In the genomic region with DNA sequence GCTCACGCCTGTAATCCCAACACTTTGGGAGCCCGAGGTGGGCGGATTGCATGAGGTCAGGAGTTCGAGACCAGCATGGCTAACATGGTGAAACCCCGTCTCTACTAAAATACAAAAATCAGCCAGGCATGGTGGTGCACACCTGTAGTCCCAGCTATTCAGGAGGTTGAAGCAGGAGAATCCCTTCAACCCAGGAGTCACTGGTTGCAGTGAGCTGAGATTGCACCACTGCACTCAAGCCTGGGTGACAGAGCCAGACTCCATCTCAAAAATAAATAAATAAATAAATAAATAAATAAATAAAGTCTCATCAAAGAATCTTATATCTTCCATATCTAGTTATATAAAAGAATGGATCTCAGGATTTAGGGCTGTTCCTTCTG, we compare ENCODE assay signal across 8 cellular contexts. TPM values are rescaled to one million over a fixed set of nuclear protein-coding genes. Genes with fewer than 3 reads are reported as not detected.
DNase-seq lines count a peak whose midpoint lies in the region; ATAC-seq, FAIRE-seq and TF ChIP-seq lines count a peak whose summit lies in the region.
"Not testable (repeated sequence)": the region's sequence is repeated elsewhere in the genome, so short reads cannot be mapped to it uniquely, and the experiment has no call there.

No MANE protein-coding gene starts in this region.

- not testable (repeated sequence) for DNase-seq in IMR-90; activated naive CD8-positive, alpha-beta T cell treated with anti-CD3 and anti-CD28 coated beads, Interleukin-2, amount 10 ng/mL, durations not matched to agents 7 days and 5 days; HepG2 (ENCODE audit: low spot score); ovary
- peak; percentile 16 for DNase-seq in WERI-Rb-1

- not testable (repeated sequence) for H2BK5ac ChIP-seq in IMR-90 (ENCODE audit: low read depth, low read length, poor library complexity, severe bottlenecking)

- in situ Hi-C loops in IMR-90 (cut with MboI; ENCODE audit: low sequenced_read_pairs); HepG2 (cut with HindIII; ENCODE audit: extremely low pct_ligation_motif_present, low pct_unique_long_range_greater_than_20kb): not testable (repeated sequence)

- H4K5ac ChIP-seq in IMR-90 (ENCODE audit: low read depth, low read length): not testable (repeated sequence)

- not testable (repeated sequence) for H3K18ac ChIP-seq in IMR-90 (ENCODE audit: low read depth, low read length)

- CTCF ChIA-PET in IMR-90 (lab: Yijun Ruan, JAX); HepG2 (lab: Yijun Ruan, JAX; ENCODE audit: low intra/inter-chr PET ratio, low total read pairs): not testable (repeated sequence)

- H2BK15ac ChIP-seq in IMR-90 (ENCODE audit: low read depth, low read length): not testable (repeated sequence)

- peaks cover 23% of the 10 kb centered on the region for H3K4me1 ChIP-seq in BLaER1
- not testable (repeated sequence) for H3K4me1 ChIP-seq in IMR-90 (ENCODE audit: control insufficient read depth, insufficient read depth, low read length); endocrine pancreas (ENCODE audit: control insufficient read depth, insufficient read depth, low read length); HepG2 (ENCODE audit: insufficient read depth, low read length); ovary (ENCODE audit: insufficient read depth); stomach smooth muscle (ENCODE audit: control insufficient read depth, insufficient read depth, low read length)

- ATAC-seq in IMR-90 (ENCODE audit: low read depth); activated naive CD8-positive, alpha-beta T cell treated with anti-CD3 and anti-CD28 coated beads, Interleukin-2, amount 10 ng/mL, durations not matched to agents 7 days and 5 days (ENCODE audit: low read depth); HepG2: not testable (repeated sequence)

- peaks cover 19% of the 10 kb centered on the region for H3K4me1 Mint-ChIP-seq in activated naive CD8-positive, alpha-beta T cell treated with anti-CD3 and anti-CD28 coated beads, Interleukin-2, amount 10 ng/mL, durations not matched to agents 7 days and 5 days

- H3K9me1 ChIP-seq in IMR-90 (ENCODE audit: insufficient read depth, low read length): not testable (repeated sequence)

- not testable (repeated sequence) for TF ChIP-seq POLR2A in IMR-90 (IDR thresholded peaks at IDR 0.05; ENCODE audit: low read depth, low read length); HepG2 (IDR thresholded peaks at IDR 0.05; ENCODE audit: insufficient read depth in 1 of 2, low read depth in 2 of 2, low read length in 2 of 2); ovary (IDR thresholded peaks at IDR 0.05)

- H3K9me3 Mint-ChIP-seq in activated naive CD8-positive, alpha-beta T cell treated with anti-CD3 and anti-CD28 coated beads, Interleukin-2, amount 10 ng/mL, durations not matched to agents 7 days and 5 days: not testable (repeated sequence)

- not testable (repeated sequence) for H3K36me3 ChIP-seq in BLaER1; IMR-90 (ENCODE audit: control insufficient read depth, insufficient read depth, low read length); WERI-Rb-1; endocrine pancreas (ENCODE audit: control insufficient read depth, insufficient read depth, low read length); HepG2 (replicated peaks in 1 of 2; ENCODE audit: control insufficient read depth in 1 of 2, insufficient read depth in 2 of 2, low read length in 2 of 2); ovary; stomach smooth muscle (ENCODE audit: control insufficient read depth in 2 of 2, insufficient read depth in 2 of 2, low read length in 2 of 2)

- not testable (repeated sequence) for H2BK20ac ChIP-seq in IMR-90 (ENCODE audit: low read depth, low read length)

- H3K4me3 ChIP-seq in BLaER1; IMR-90 (ENCODE audit: insufficient read depth, low read depth, low read length): not testable (repeated sequence)
- H3K4me3 ChIP-seq in WERI-Rb-1 (ENCODE audit: low read depth, low read length) (peak overlapping the region; percentile 96), endocrine pancreas (ENCODE audit: control insufficient read depth, insufficient read depth, low read length) (peak overlapping the region; percentile 93), HepG2 (replicated peaks in 1 of 3; ENCODE audit: insufficient read depth in 1 of 3, low read depth in 2 of 3, low read length in 3 of 3) (peak overlapping the region; percentile 72 to 95 (median 82)), ovary (peak overlapping the region; percentile 88), stomach smooth muscle (ENCODE audit: low read length in 2 of 2) (peak overlapping the region; percentile 90 to 97)

- peak overlapping the region; percentile 99 for H3K27ac Mint-ChIP-seq in activated naive CD8-positive, alpha-beta T cell treated with anti-CD3 and anti-CD28 coated beads, Interleukin-2, amount 10 ng/mL, durations not matched to agents 7 days and 5 days

- POLR2A ChIA-PET in IMR-90 (lab: Charles Lee; ENCODE audit: unreplicated experiment): interaction anchor here (0.7 kb wide), 1 partner anchor 239 kb away, joined by 6 read pairs; the partner anchor contains the start of gene RNU4-2
- POLR2A ChIA-PET in activated naive CD8-positive, alpha-beta T cell treated with anti-CD3 and anti-CD28 coated beads, Interleukin-2, amount 10 ng/mL, durations not matched to agents 7 days and 5 days (lab: Charles Lee): interaction anchor here (0.6 to 1.9 kb wide), 4 partner anchors 30 to 238 kb away, joined by 3 to 13 read pairs (median 3); partner anchors contain the start of genes RNU4-1 and RNU4-2
- POLR2A ChIA-PET in HepG2 (lab: Yijun Ruan, JAX): interaction anchor here (0.5 to 2.7 kb wide), 6 partner anchors 10 to 854 kb away, joined by 3 to 30 read pairs (median 12); partner anchors contain the start of genes DYNLL1 and POP5

- intact Hi-C loops in IMR-90 (cut with micrococcal nuclease); ovary (cut with DNase I): not testable (repeated sequence)
- intact Hi-C loops in HepG2 (cut with micrococcal nuclease; ENCODE audit: unreplicated experiment): loop anchor here (5.0 kb wide), 1 partner anchor 73 kb away; no protein-coding TSS in a partner anchor

- BruUV-seq in IMR-90 (replicated peaks; lab: Mats Ljungman, UMichigan); HepG2 (replicated peaks; lab: Mats Ljungman, UMichigan): not testable (repeated sequence)

- not testable (repeated sequence) for H2BK120ac ChIP-seq in IMR-90 (ENCODE audit: low read depth, low read length)

- TF ChIP-seq RAD21 in IMR-90 (IDR thresholded peaks at IDR 0.05; ENCODE audit: low read length); HepG2 (CRISPR knock-in tag; IDR thresholded peaks at IDR 0.05): not testable (repeated sequence)

- dilution Hi-C loops in IMR-90 (cut with HindIII; ENCODE audit: low sequenced_read_pairs, unreplicated experiment): not testable (repeated sequence)

- peak overlapping the region; percentile 89 to 98; a peak in 1 of 4 replicates for H4K8ac ChIP-seq in IMR-90 (ENCODE audit: low read depth in 2 of 2, low read length in 2 of 2)

- not testable (repeated sequence) for H4K91ac ChIP-seq in IMR-90 (ENCODE audit: insufficient read depth, low read depth, low read length)

- not testable (repeated sequence) for H3K9me3 ChIP-seq in BLaER1; IMR-90 (ENCODE audit: control insufficient read depth, insufficient read depth, low read length); WERI-Rb-1 (ENCODE audit: severe bottlenecking); endocrine pancreas (ENCODE audit: control insufficient read depth, low read length); HepG2 (ENCODE audit: low read length); ovary; stomach smooth muscle (ENCODE audit: control insufficient read depth in 2 of 2, low read length in 2 of 2)

- not testable (repeated sequence) for FAIRE-seq in HepG2 (lab: Jason Lieb, UNC)

- H3K4me2 ChIP-seq in BLaER1 (peak overlapping the region; percentile 90; the same call in 1 of the 2 replicates), HepG2 (ENCODE audit: low read depth, low read length) (peak overlapping the region; percentile 92)
- not testable (repeated sequence) for H3K4me2 ChIP-seq in IMR-90 (ENCODE audit: low read depth, low read length)

- H3K36me3 Mint-ChIP-seq in activated naive CD8-positive, alpha-beta T cell treated with anti-CD3 and anti-CD28 coated beads, Interleukin-2, amount 10 ng/mL, durations not matched to agents 7 days and 5 days: not testable (repeated sequence)

- H3K4ac ChIP-seq in IMR-90 (ENCODE audit: low read depth, low read length): not testable (repeated sequence)

- not testable (repeated sequence) for H3K56ac ChIP-seq in IMR-90 (ENCODE audit: extremely low read depth, insufficient read depth, low read length)

- H3K27ac ChIP-seq in BLaER1; IMR-90 (ENCODE audit: insufficient read depth, low read length); ovary: not testable (repeated sequence)
- H3K27ac ChIP-seq in WERI-Rb-1 (peak overlapping the region; percentile 96), HepG2 (ENCODE audit: extremely low read length, insufficient read depth, low read length) (peak overlapping the region; percentile 97), stomach smooth muscle (ENCODE audit: low read length) (peak overlapping the region; percentile 93)

- not testable (repeated sequence) for TF ChIP-seq EP300 in HepG2 (IDR thresholded peaks at IDR 0.05; ENCODE audit: low read depth in 2 of 2, low read length in 2 of 2); HepG2 (CRISPR knock-in tag; IDR thresholded peaks at IDR 0.05; ENCODE audit: borderline replicate concordance); ovary (IDR thresholded peaks at IDR 0.05)

- peaks cover 5 to 29% of the 10 kb centered on the region in 2 experiments; a peak in 3 of 4 replicates for H3K79me1 ChIP-seq in IMR-90 (ENCODE audit: low read depth in 1 of 2, low read length in 2 of 2)

- H2AFZ ChIP-seq in IMR-90 (replicated peaks; ENCODE audit: low read length, poor library complexity): not testable (repeated sequence)
- peak overlapping the region; percentile 72 for H2AFZ ChIP-seq in HepG2 (ENCODE audit: low read length)

- H3K23ac ChIP-seq in IMR-90 (ENCODE audit: low read depth, low read length): not testable (repeated sequence)

- H3K4me3 Mint-ChIP-seq in activated naive CD8-positive, alpha-beta T cell treated with anti-CD3 and anti-CD28 coated beads, Interleukin-2, amount 10 ng/mL, durations not matched to agents 7 days and 5 days: peak overlapping the region; percentile 100

- H3K9ac ChIP-seq in BLaER1; IMR-90 (ENCODE audit: low read depth, low read length); endocrine pancreas (ENCODE audit: control insufficient read depth, insufficient read depth, low read length); stomach smooth muscle (ENCODE audit: low read length in 2 of 2): not testable (repeated sequence)
- H3K9ac ChIP-seq in HepG2 (ENCODE audit: insufficient read depth, low read depth, low read length): peak overlapping the region; percentile 95

- 100% methylated on average over 1 of the region's 5 CpGs; no CpG with 5 or more reads in 1 of the 2 experiments for WGBS in IMR-90 (ENCODE audit: extremely low coverage in 2 of 2, insufficient read length in 1 of 2), 2 experiments
- 8% methylated on average over 5 of the region's 5 CpGs for WGBS in HepG2 (ENCODE audit: low lambda C conversion rate)
- 29 to 75% (median 54%) methylated on average over 5 of the region's 5 CpGs for WGBS in ovary, 3 donors

- H2AK5ac ChIP-seq in IMR-90 (ENCODE audit: low read depth, low read length): not testable (repeated sequence)

- H3K14ac ChIP-seq in IMR-90 (replicated peaks; ENCODE audit: low read depth, low read length): not testable (repeated sequence)

- H2AK9ac ChIP-seq in IMR-90 (replicated peaks; ENCODE audit: low read depth, low read length, poor library complexity): not testable (repeated sequence)

- H4K20me1 ChIP-seq in BLaER1: peaks cover 11% of the 10 kb centered on the region
- H4K20me1 ChIP-seq in IMR-90 (ENCODE audit: insufficient read depth, low read length); HepG2 (ENCODE audit: insufficient read depth, low read length): not testable (repeated sequence)

- not testable (repeated sequence) for TF ChIP-seq CTCF in IMR-90 (conservative IDR thresholded peaks at IDR 0.05; ENCODE audit: low read depth, low read length); WERI-Rb-1 (IDR thresholded peaks at IDR 0.05; ENCODE audit: low read depth, low read length); HepG2 (CRISPR knock-in tag; IDR thresholded peaks at IDR 0.05); ovary (IDR thresholded peaks at IDR 0.05)

- not testable (repeated sequence) for H3K27me3 Mint-ChIP-seq in activated naive CD8-positive, alpha-beta T cell treated with anti-CD3 and anti-CD28 coated beads, Interleukin-2, amount 10 ng/mL, durations not matched to agents 7 days and 5 days

- H3K79me2 ChIP-seq in HepG2 (ENCODE audit: insufficient read depth, low read length): peaks cover 12% of the 10 kb centered on the region

- H3K27me3 ChIP-seq in BLaER1; IMR-90 (ENCODE audit: control insufficient read depth, insufficient read depth, low read length); WERI-Rb-1 (ENCODE audit: insufficient read depth, low read depth, severe bottlenecking); endocrine pancreas (ENCODE audit: control insufficient read depth, insufficient read depth, low read length); HepG2 (ENCODE audit: control insufficient read depth in 1 of 2, insufficient read depth in 2 of 2, low read length in 2 of 2); ovary; stomach smooth muscle (ENCODE audit: control insufficient read depth in 1 of 2, insufficient read depth in 2 of 2, low read length in 2 of 2): not testable (repeated sequence)

RNA-seq across cellular contexts. Expression of gene COQ5, which starts 1.3 kb away (rescaled TPM):
- 25.1 and 29.4 TPM in 2 replicates for total RNA-seq in IMR-90 (2012; rRNA removed)
- 17.3 and 21.6 TPM in 2 replicates for polyA plus RNA-seq in IMR-90 (2012; rRNA removed)
- 7.9 and 8.7 TPM in 2 replicates for polyA plus RNA-seq in IMR-90 (2012; cell fraction: cytosol; rRNA removed)
- polyA plus RNA-seq in IMR-90 (2012; cell fraction: nucleus; rRNA removed; ENCODE audit: low replicate concordance): 5.4 and 34.4 TPM in 2 replicates
- total RNA-seq in activated naive CD8-positive, alpha-beta T cell treated with anti-CD3 and anti-CD28 coated beads, Interleukin-2, amount 10 ng/mL, durations not matched to agents 7 days and 5 days: 10 to 100 TPM; 24.6 to 25.2 TPM
- total RNA-seq in HepG2 (2016; rRNA removed; fragmentation: Illumina TruSeq; extraction: Trizol): 41.5 and 59.8 TPM in 2 replicates
- 8.7 and 10.8 TPM in 2 replicates for total RNA-seq in HepG2 (2016; cell fraction: cytosol; rRNA removed; fragmentation: Illumina TruSeq; extraction: Trizol; ENCODE audit: low read depth)
- total RNA-seq in HepG2 (2016; cell fraction: insoluble cytoplasmic fraction; rRNA removed; fragmentation: Illumina TruSeq; extraction: Trizol): 43.6 and 64.0 TPM in 2 replicates
- total RNA-seq in HepG2 (2016; cell fraction: membrane; rRNA removed; fragmentation: Illumina TruSeq; extraction: Trizol): 18.6 and 20.4 TPM in 2 replicates
- total RNA-seq in HepG2 (2016; cell fraction: nucleus; rRNA removed; fragmentation: Illumina TruSeq; extraction: Trizol): 16.9 and 17.7 TPM in 2 replicates
- polyA plus RNA-seq in HepG2 (2011; rRNA removed): 27.6 and 36.4 TPM in 2 replicates
- 21.5 and 30.8 TPM in 2 replicates for polyA plus RNA-seq in HepG2 (2011; cell fraction: cytosol; rRNA removed)
- polyA plus RNA-seq in HepG2 (2011; cell fraction: nucleus; rRNA removed): 7.0 and 10.9 TPM in 2 replicates
- polyA plus RNA-seq in HepG2 (2012): 30.7 and 41.3 TPM in 2 replicates
- 6.7 and 7.2 TPM in 2 replicates for polyA plus RNA-seq in HepG2 (2016; cell fraction: cytosol; fragmentation: Illumina TruSeq; extraction: Trizol; ENCODE audit: low read depth)
- 48.1 and 57.1 TPM in 2 replicates for polyA plus RNA-seq in HepG2 (2016; cell fraction: insoluble cytoplasmic fraction; fragmentation: Illumina TruSeq; extraction: Trizol; ENCODE audit: low read depth)
- polyA plus RNA-seq in HepG2 (2016; cell fraction: membrane; fragmentation: Illumina TruSeq; extraction: Trizol; ENCODE audit: low read depth): 13.5 and 13.8 TPM in 2 replicates
- polyA plus RNA-seq in HepG2 (2016; cell fraction: nucleus; fragmentation: Illumina TruSeq; extraction: Trizol; ENCODE audit: insufficient read depth, low read depth): 23.9 and 28.2 TPM in 2 replicates
- 13.5 and 14.6 TPM in 2 replicates for polyA minus RNA-seq in HepG2 (2011; rRNA and poly(A)+ RNA removed; ENCODE audit: low replicate concordance)
- 11.5 and 13.0 TPM in 2 replicates for polyA minus RNA-seq in HepG2 (2011; cell fraction: cytosol; rRNA and poly(A)+ RNA removed)
- polyA minus RNA-seq in HepG2 (2011; cell fraction: nucleus; rRNA and poly(A)+ RNA removed): 17.9 and 19.7 TPM in 2 replicates
- total RNA-seq in ovary: 10 to 100 TPM; 20.7 to 34.0 (median 22.1) TPM
- polyA plus RNA-seq in ovary: 10 to 100 TPM; 24.9 to 32.7 TPM

RNA-seq across cellular contexts. Expression of gene RNF10, which starts 3.9 kb away (rescaled TPM):
- 43.0 and 44.4 TPM in 2 replicates for total RNA-seq in IMR-90 (2012; rRNA removed)
- polyA plus RNA-seq in IMR-90 (2012; rRNA removed): 65.2 and 95.0 TPM in 2 replicates
- polyA plus RNA-seq in IMR-90 (2012; cell fraction: cytosol; rRNA removed): 51.9 and 101 TPM in 2 replicates
- 113 and 212 TPM in 2 replicates for polyA plus RNA-seq in IMR-90 (2012; cell fraction: nucleus; rRNA removed; ENCODE audit: low replicate concordance)
- 100 to 1,000 TPM; 205 to 216 TPM for total RNA-seq in activated naive CD8-positive, alpha-beta T cell treated with anti-CD3 and anti-CD28 coated beads, Interleukin-2, amount 10 ng/mL, durations not matched to agents 7 days and 5 days
- total RNA-seq in HepG2 (2016; rRNA removed; fragmentation: Illumina TruSeq; extraction: Trizol): 62.5 and 86.7 TPM in 2 replicates
- total RNA-seq in HepG2 (2016; cell fraction: cytosol; rRNA removed; fragmentation: Illumina TruSeq; extraction: Trizol; ENCODE audit: low read depth): 36.2 and 39.7 TPM in 2 replicates
- 66.2 and 77.2 TPM in 2 replicates for total RNA-seq in HepG2 (2016; cell fraction: insoluble cytoplasmic fraction; rRNA removed; fragmentation: Illumina TruSeq; extraction: Trizol)
- 104 and 107 TPM in 2 replicates for total RNA-seq in HepG2 (2016; cell fraction: membrane; rRNA removed; fragmentation: Illumina TruSeq; extraction: Trizol)
- 47.6 and 55.6 TPM in 2 replicates for total RNA-seq in HepG2 (2016; cell fraction: nucleus; rRNA removed; fragmentation: Illumina TruSeq; extraction: Trizol)
- 74.5 and 88.0 TPM in 2 replicates for polyA plus RNA-seq in HepG2 (2011; rRNA removed)
- polyA plus RNA-seq in HepG2 (2011; cell fraction: cytosol; rRNA removed): 62.6 and 91.2 TPM in 2 replicates
- 126 and 135 TPM in 2 replicates for polyA plus RNA-seq in HepG2 (2011; cell fraction: nucleus; rRNA removed)
- polyA plus RNA-seq in HepG2 (2012): 103 and 107 TPM in 2 replicates
- 32.5 and 32.6 TPM in 2 replicates for polyA plus RNA-seq in HepG2 (2016; cell fraction: cytosol; fragmentation: Illumina TruSeq; extraction: Trizol; ENCODE audit: low read depth)
- 103 and 119 TPM in 2 replicates for polyA plus RNA-seq in HepG2 (2016; cell fraction: insoluble cytoplasmic fraction; fragmentation: Illumina TruSeq; extraction: Trizol; ENCODE audit: low read depth)
- 97.5 and 104 TPM in 2 replicates for polyA plus RNA-seq in HepG2 (2016; cell fraction: membrane; fragmentation: Illumina TruSeq; extraction: Trizol; ENCODE audit: low read depth)
- 115 and 120 TPM in 2 replicates for polyA plus RNA-seq in HepG2 (2016; cell fraction: nucleus; fragmentation: Illumina TruSeq; extraction: Trizol; ENCODE audit: insufficient read depth, low read depth)
- polyA minus RNA-seq in HepG2 (2011; rRNA and poly(A)+ RNA removed; ENCODE audit: low replicate concordance): 124 and 137 TPM in 2 replicates
- polyA minus RNA-seq in HepG2 (2011; cell fraction: cytosol; rRNA and poly(A)+ RNA removed): 65.4 and 101 TPM in 2 replicates
- 93.5 and 100 TPM in 2 replicates for polyA minus RNA-seq in HepG2 (2011; cell fraction: nucleus; rRNA and poly(A)+ RNA removed)
- total RNA-seq in ovary: 100 to 1,000 TPM in 5 of 7 donors, 10 to 100 TPM in 2; 59.7 to 190 (median 136) TPM
- polyA plus RNA-seq in ovary: 100 to 1,000 TPM in 1 of 2 donors, 10 to 100 TPM in 1; 91.3 to 184 TPM

RNA-seq across cellular contexts. Expression of gene DYNLL1, which starts 34.4 kb away (rescaled TPM):
- total RNA-seq in IMR-90 (2012; rRNA removed) (696 and 709 TPM in 2 replicates), HepG2 (2016; rRNA removed; fragmentation: Illumina TruSeq; extraction: Trizol) (271 and 403 TPM in 2 replicates), ovary (100 to 1,000 TPM in 6 of 7 donors, 10 to 100 TPM in 1; 92.9 to 317 (median 256) TPM)
- polyA plus RNA-seq in IMR-90 (2012; rRNA removed) (627 and 663 TPM in 2 replicates), HepG2 (2011; rRNA removed) (294 and 318 TPM in 2 replicates), ovary (100 to 1,000 TPM; 249 to 522 TPM)
- polyA plus RNA-seq in IMR-90 (2012; cell fraction: cytosol; rRNA removed): 559 and 576 TPM in 2 replicates
- 164 and 313 TPM in 2 replicates for polyA plus RNA-seq in IMR-90 (2012; cell fraction: nucleus; rRNA removed; ENCODE audit: low replicate concordance)
- 100 to 1,000 TPM; 146 to 153 TPM for total RNA-seq in activated naive CD8-positive, alpha-beta T cell treated with anti-CD3 and anti-CD28 coated beads, Interleukin-2, amount 10 ng/mL, durations not matched to agents 7 days and 5 days
- 125 and 176 TPM in 2 replicates for total RNA-seq in HepG2 (2016; cell fraction: cytosol; rRNA removed; fragmentation: Illumina TruSeq; extraction: Trizol; ENCODE audit: low read depth)
- total RNA-seq in HepG2 (2016; cell fraction: insoluble cytoplasmic fraction; rRNA removed; fragmentation: Illumina TruSeq; extraction: Trizol): 277 and 420 TPM in 2 replicates
- 174 and 230 TPM in 2 replicates for total RNA-seq in HepG2 (2016; cell fraction: membrane; rRNA removed; fragmentation: Illumina TruSeq; extraction: Trizol)
- 119 and 123 TPM in 2 replicates for total RNA-seq in HepG2 (2016; cell fraction: nucleus; rRNA removed; fragmentation: Illumina TruSeq; extraction: Trizol)
- polyA plus RNA-seq in HepG2 (2011; cell fraction: cytosol; rRNA removed): 305 and 402 TPM in 2 replicates
- polyA plus RNA-seq in HepG2 (2011; cell fraction: nucleus; rRNA removed): 130 and 152 TPM in 2 replicates
- polyA plus RNA-seq in HepG2 (2012): 350 and 505 TPM in 2 replicates
- polyA plus RNA-seq in HepG2 (2016; cell fraction: cytosol; fragmentation: Illumina TruSeq; extraction: Trizol; ENCODE audit: low read depth): 240 and 370 TPM in 2 replicates
- polyA plus RNA-seq in HepG2 (2016; cell fraction: insoluble cytoplasmic fraction; fragmentation: Illumina TruSeq; extraction: Trizol; ENCODE audit: low read depth): 862 and 951 TPM in 2 replicates
- 322 and 411 TPM in 2 replicates for polyA plus RNA-seq in HepG2 (2016; cell fraction: membrane; fragmentation: Illumina TruSeq; extraction: Trizol; ENCODE audit: low read depth)
- polyA plus RNA-seq in HepG2 (2016; cell fraction: nucleus; fragmentation: Illumina TruSeq; extraction: Trizol; ENCODE audit: insufficient read depth, low read depth): 362 and 385 TPM in 2 replicates
- polyA minus RNA-seq in HepG2 (2011; rRNA and poly(A)+ RNA removed; ENCODE audit: low replicate concordance): 59.5 and 114 TPM in 2 replicates
- polyA minus RNA-seq in HepG2 (2011; cell fraction: cytosol; rRNA and poly(A)+ RNA removed): 80.5 and 87.3 TPM in 2 replicates
- 57.0 and 67.4 TPM in 2 replicates for polyA minus RNA-seq in HepG2 (2011; cell fraction: nucleus; rRNA and poly(A)+ RNA removed)

RNA-seq across cellular contexts. Expression of gene POP5, which starts 50.9 kb away (rescaled TPM):
- total RNA-seq in IMR-90 (2012; rRNA removed) (66.1 and 69.5 TPM in 2 replicates), HepG2 (2016; rRNA removed; fragmentation: Illumina TruSeq; extraction: Trizol) (54.3 and 61.3 TPM in 2 replicates), ovary (10 to 100 TPM; 13.6 to 29.5 (median 22.5) TPM)
- polyA plus RNA-seq in IMR-90 (2012; rRNA removed) (81.5 and 99.4 TPM in 2 replicates), HepG2 (2011; rRNA removed) (43.4 and 45.6 TPM in 2 replicates), ovary (10 to 100 TPM; 25.7 to 39.4 TPM)
- polyA plus RNA-seq in IMR-90 (2012; cell fraction: cytosol; rRNA removed): 51.2 and 60.7 TPM in 2 replicates
- polyA plus RNA-seq in IMR-90 (2012; cell fraction: nucleus; rRNA removed; ENCODE audit: low replicate concordance): 39.0 and 91.4 TPM in 2 replicates
- 10 to 100 TPM; 59.4 to 62.3 TPM for total RNA-seq in activated naive CD8-positive, alpha-beta T cell treated with anti-CD3 and anti-CD28 coated beads, Interleukin-2, amount 10 ng/mL, durations not matched to agents 7 days and 5 days
- total RNA-seq in HepG2 (2016; cell fraction: cytosol; rRNA removed; fragmentation: Illumina TruSeq; extraction: Trizol; ENCODE audit: low read depth): 9.2 and 10.3 TPM in 2 replicates
- 59.2 and 60.3 TPM in 2 replicates for total RNA-seq in HepG2 (2016; cell fraction: insoluble cytoplasmic fraction; rRNA removed; fragmentation: Illumina TruSeq; extraction: Trizol)
- total RNA-seq in HepG2 (2016; cell fraction: membrane; rRNA removed; fragmentation: Illumina TruSeq; extraction: Trizol): 18.4 and 20.5 TPM in 2 replicates
- 45.0 and 46.6 TPM in 2 replicates for total RNA-seq in HepG2 (2016; cell fraction: nucleus; rRNA removed; fragmentation: Illumina TruSeq; extraction: Trizol)
- 45.5 and 48.2 TPM in 2 replicates for polyA plus RNA-seq in HepG2 (2011; cell fraction: cytosol; rRNA removed)
- polyA plus RNA-seq in HepG2 (2011; cell fraction: nucleus; rRNA removed): 40.9 and 54.0 TPM in 2 replicates
- 20.8 and 21.7 TPM in 2 replicates for polyA plus RNA-seq in HepG2 (2012)
- 9.2 and 9.4 TPM in 2 replicates for polyA plus RNA-seq in HepG2 (2016; cell fraction: cytosol; fragmentation: Illumina TruSeq; extraction: Trizol; ENCODE audit: low read depth)
- polyA plus RNA-seq in HepG2 (2016; cell fraction: insoluble cytoplasmic fraction; fragmentation: Illumina TruSeq; extraction: Trizol; ENCODE audit: low read depth): 54.6 and 56.2 TPM in 2 replicates
- polyA plus RNA-seq in HepG2 (2016; cell fraction: membrane; fragmentation: Illumina TruSeq; extraction: Trizol; ENCODE audit: low read depth): 15.0 and 15.5 TPM in 2 replicates
- 87.8 and 95.7 TPM in 2 replicates for polyA plus RNA-seq in HepG2 (2016; cell fraction: nucleus; fragmentation: Illumina TruSeq; extraction: Trizol; ENCODE audit: insufficient read depth, low read depth)
- 17.2 and 66.7 TPM in 2 replicates for polyA minus RNA-seq in HepG2 (2011; rRNA and poly(A)+ RNA removed; ENCODE audit: low replicate concordance)
- 7.9 and 13.5 TPM in 2 replicates for polyA minus RNA-seq in HepG2 (2011; cell fraction: cytosol; rRNA and poly(A)+ RNA removed)
- 13.8 and 16.9 TPM in 2 replicates for polyA minus RNA-seq in HepG2 (2011; cell fraction: nucleus; rRNA and poly(A)+ RNA removed)
